In the genomic region with DNA sequence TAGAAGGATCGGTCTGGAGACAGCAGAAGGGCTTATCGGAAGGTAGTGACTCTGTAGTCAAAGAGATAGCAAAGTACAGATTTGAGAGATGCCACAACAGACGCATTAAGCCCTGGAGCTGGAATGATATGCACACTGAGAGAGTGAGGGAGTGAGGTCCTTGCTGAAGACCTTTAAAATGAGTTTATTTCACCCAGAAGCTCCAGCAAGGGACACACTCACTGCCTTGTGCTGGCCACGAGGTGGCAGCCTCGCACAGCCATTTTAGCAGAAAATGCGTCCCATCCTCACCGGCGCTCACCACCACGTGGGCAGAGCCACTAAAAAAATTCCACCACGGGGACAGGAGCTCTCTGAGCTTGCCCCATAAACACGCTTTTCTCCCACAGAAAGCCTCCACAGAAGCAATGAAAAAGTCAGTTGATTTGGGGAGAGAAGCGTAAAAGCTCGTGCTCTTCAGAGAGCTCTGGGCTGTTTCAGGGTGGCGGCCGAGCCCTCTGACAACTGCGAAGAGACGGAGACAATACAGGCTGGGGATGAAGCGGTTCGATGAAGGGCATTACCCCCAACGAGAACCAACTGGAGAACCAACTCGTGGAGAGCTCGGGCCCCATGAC, we compare ENCODE assay signal across 8 cellular contexts.
A peak's percentile ranks its signal among the peaks of the same experiment; 100 is the strongest.
DNase-seq lines count a peak whose midpoint lies in the region; ATAC-seq and TF ChIP-seq lines count a peak whose summit lies in the region.

No MANE protein-coding gene starts in this region.

- H3K79me2 ChIP-seq in SK-N-SH (ENCODE audit: insufficient read depth), result peaks cover 99% of the 10 kb centered on the region
- peaks cover 31% of the 10 kb centered on the region for H3K79me2 ChIP-seq in parathyroid adenoma

- POLR2A ChIA-PET in SK-N-SH (lab: Yijun Ruan, JAX), result no interaction called here

- peak overlapping the region; percentile 90 to 98 for H3K27ac Mint-ChIP-seq in activated naive CD4-positive, alpha-beta T cell treated with anti-CD3 and anti-CD28 coated beads, Interleukin-2, amount 50 U/mL, for 72 hours

- TF ChIP-seq EP300 in SK-N-SH (IDR thresholded peaks at IDR 0.05; ENCODE audit: borderline replicate concordance in 1 of 2, low read depth in 1 of 2, low read length in 1 of 2), result no peak

- H3K4me2 ChIP-seq in SK-N-SH (no peak overlapping the region), parathyroid adenoma (ENCODE audit: low read length) (no peak overlapping the region)

- TF ChIP-seq RAD21 in SK-N-SH (IDR thresholded peaks at IDR 0.05; ENCODE audit: low read length), result peak; percentile 95

- H3K9ac ChIP-seq in HUES48 (ENCODE audit: low read depth, low read length) (peak overlapping the region; percentile 14; the same call in 1 of the 2 replicates), SK-N-SH (peak overlapping the region; percentile 2; the same call in 1 of the 2 replicates), parathyroid adenoma (no peak overlapping the region)

- peaks cover 21 to 82% of the 10 kb centered on the region in 2 donors for H3K36me3 Mint-ChIP-seq in activated naive CD4-positive, alpha-beta T cell treated with anti-CD3 and anti-CD28 coated beads, Interleukin-2, amount 50 U/mL, for 72 hours

- ATAC-seq in activated naive CD4-positive, alpha-beta T cell treated with anti-CD3 and anti-CD28 coated beads, Interleukin-2, amount 50 U/mL, for 72 hours, result peak; percentile 54 to 81
- ATAC-seq in GM21526 (IDR thresholded peaks at IDR 0.05; ENCODE audit: low FRiP score, unreplicated experiment), result no peak

- H3K4me1 ChIP-seq in HUES48 (ENCODE audit: control insufficient read depth, insufficient read depth, low read length) (peaks cover 20% of the 10 kb centered on the region), SK-N-SH (ENCODE audit: control insufficient read depth in 1 of 2, insufficient read depth in 2 of 2, low read depth in 1 of 2, low read length in 1 of 2) (peaks cover 9 to 68% of the 10 kb centered on the region in 2 experiments), parathyroid adenoma (peaks cover 24% of the 10 kb centered on the region)

- WGBS in SK-N-SH (ENCODE audit: low lambda C conversion rate), result 45% methylated on average over 22 of the region's 22 CpGs

- H3K27ac ChIP-seq in HUES48 (ENCODE audit: low read depth, low read length) (no peak overlapping the region), SK-N-SH (ENCODE audit: low read depth in 2 of 2, low read length in 1 of 2) (peak overlapping the region; percentile 9 to 100; a peak in 3 of 4 replicates), parathyroid adenoma (no peak overlapping the region)

- H3K9me3 ChIP-seq in HUES48 (ENCODE audit: control insufficient read depth, insufficient read depth, low read length) (no peaks in the 10 kb centered on the region), SK-N-SH (no peaks in the 10 kb centered on the region), parathyroid adenoma (ENCODE audit: control insufficient read depth, low read length) (no peaks in the 10 kb centered on the region)

- H3K36me3 ChIP-seq in HUES48 (ENCODE audit: control insufficient read depth, insufficient read depth, low read length), result no peaks in the 10 kb centered on the region
- peaks cover 47 to 66% of the 10 kb centered on the region in 2 experiments for H3K36me3 ChIP-seq in SK-N-SH (replicated peaks in 1 of 2; ENCODE audit: control insufficient read depth in 1 of 2, insufficient read depth in 2 of 2, low read length in 1 of 2)
- no peaks in the 10 kb centered on the region for H3K36me3 ChIP-seq in parathyroid adenoma (ENCODE audit: control insufficient read depth, insufficient read depth, low read length)

- TF ChIP-seq CTCF in GM12801 (IDR thresholded peaks at IDR 0.05; ENCODE audit: extremely low read depth, insufficient read length) (peak; percentile 42), SK-N-SH (IDR thresholded peaks at IDR 0.05) (peak; percentile 90), parathyroid adenoma (IDR thresholded peaks at IDR 0.05) (peak; percentile 80)

- DNase-seq in SK-N-SH, result peak; percentile 86
- peak; percentile 65 to 78 for DNase-seq in activated naive CD4-positive, alpha-beta T cell treated with anti-CD3 and anti-CD28 coated beads, Interleukin-2, amount 50 U/mL, for 72 hours (ENCODE audit: low spot score in 2 of 2)
- DNase-seq in head of caudate nucleus, result peak; percentile 72 to 92 (median 84)
- DNase-seq in ureter (ENCODE audit: low spot score), result peak; percentile 79

- H3K9me2 ChIP-seq in SK-N-SH, result no peaks in the 10 kb centered on the region

- H3K9me3 Mint-ChIP-seq in activated naive CD4-positive, alpha-beta T cell treated with anti-CD3 and anti-CD28 coated beads, Interleukin-2, amount 50 U/mL, for 72 hours, result no peaks in the 10 kb centered on the region

- H3K27me3 ChIP-seq in HUES48 (ENCODE audit: control insufficient read depth, insufficient read depth, low read length) (no peaks in the 10 kb centered on the region), SK-N-SH (ENCODE audit: insufficient read depth) (no peaks in the 10 kb centered on the region), parathyroid adenoma (ENCODE audit: control insufficient read depth, insufficient read depth, low read length) (no peaks in the 10 kb centered on the region)

- peaks cover 87% of the 10 kb centered on the region for H3F3A ChIP-seq in SK-N-SH (replicated peaks; ENCODE audit: insufficient read depth)

- H4K20me1 ChIP-seq in SK-N-SH (ENCODE audit: insufficient read depth), result peaks cover 84% of the 10 kb centered on the region; the same call in 1 of the 2 replicates

- H2AFZ ChIP-seq in SK-N-SH (ENCODE audit: low read depth) (no peak overlapping the region), parathyroid adenoma (no peak overlapping the region)

- H3K4me3 ChIP-seq in HUES48 (ENCODE audit: low read depth, low read length), result no peak overlapping the region
- H3K4me3 ChIP-seq in SK-N-SH (ENCODE audit: low read depth in 2 of 2, low read length in 1 of 2), result peak overlapping the region in 1 of 2 experiments; percentile 1; a peak in 1 of 4 replicates
- no peak overlapping the region for H3K4me3 ChIP-seq in parathyroid adenoma (ENCODE audit: low read depth, low read length)

- intact Hi-C loops in head of caudate nucleus (cut with DNase I), result loop anchor here (5.0 to 10.0 kb wide), 2 partner anchors 110 to 528 kb away; no protein-coding TSS in a partner anchor

- CTCF ChIA-PET in SK-N-SH (lab: Yijun Ruan, JAX), result interaction anchor here (0.5 to 6.5 kb wide), 112 partner anchors 9 to 824 kb away, joined by 3 to 186 read pairs (median 5); partner anchors contain the start of gene MKLN1

TF ChIP-seq in SK-N-SH, 30 proteins besides CTCF, POLR2A, EP300 and RAD21 (continues in another document):
- TF ChIP-seq EZH2phosphoT487 (IDR thresholded peaks at IDR 0.05; ENCODE audit: borderline replicate concordance, low read depth), result no peak
- TF ChIP-seq FOSL2 (IDR thresholded peaks at IDR 0.05; ENCODE audit: borderline replicate concordance, low read depth), result no peak
- no peak for TF ChIP-seq MEF2A (IDR thresholded peaks at IDR 0.05; ENCODE audit: borderline replicate concordance, low read depth)
- no peak for TF ChIP-seq RCOR1 (IDR thresholded peaks at IDR 0.05; ENCODE audit: low read length)
- no peak for TF ChIP-seq GATA2 (CRISPR knock-in tag; IDR thresholded peaks at IDR 0.05)
- TF ChIP-seq FOXM1 (IDR thresholded peaks at IDR 0.05; ENCODE audit: low read depth), result no peak
- peak; percentile 61; the same call in 1 of the 2 replicates for TF ChIP-seq POLR2AphosphoS5 (IDR thresholded peaks at IDR 0.05; ENCODE audit: low read depth, low read length)
- no peak for TF ChIP-seq GABPA (IDR thresholded peaks at IDR 0.05; ENCODE audit: low read depth)
- TF ChIP-seq NRF1 (IDR thresholded peaks at IDR 0.05; ENCODE audit: low read depth, low read length), result no peak
- no peak for TF ChIP-seq RXRA (IDR thresholded peaks at IDR 0.05; ENCODE audit: borderline replicate concordance, low read depth)
- TF ChIP-seq, protein P1, sequence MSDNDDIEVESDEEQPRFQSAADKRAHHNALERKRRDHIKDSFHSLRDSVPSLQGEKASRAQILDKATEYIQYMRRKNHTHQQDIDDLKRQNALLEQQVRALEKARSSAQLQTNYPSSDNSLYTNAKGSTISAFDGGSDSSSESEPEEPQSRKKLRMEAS (IDR thresholded peaks at IDR 0.05; ENCODE audit: low read depth), result peak; percentile 98
- no peak for TF ChIP-seq PBX3 (IDR thresholded peaks at IDR 0.05)
- TF ChIP-seq RFX5 (IDR thresholded peaks at IDR 0.05; ENCODE audit: low read length), result no peak
- TF ChIP-seq TEAD4 (IDR thresholded peaks at IDR 0.05; ENCODE audit: borderline replicate concordance, insufficient read depth), result no peak
- no peak for TF ChIP-seq JUND (IDR thresholded peaks at IDR 0.05)
- TF ChIP-seq YY1 (IDR thresholded peaks at IDR 0.05; ENCODE audit: low read depth), result no peak
- no peak for TF ChIP-seq ELF1 (IDR thresholded peaks at IDR 0.05)
- TF ChIP-seq CHD2 (IDR thresholded peaks at IDR 0.05; ENCODE audit: low read length, partially characterized antibody), result no peak

Comparison
In these comparisons a context has a peak if more than half of its experiments do, and no peak if none do; other contexts are left out.
1. H3K27ac ChIP-seq: peak in SK-N-SH (2 of 2); none in HUES48 (single experiment) and parathyroid adenoma (single experiment).
2. Peak in every context shown above with its lines, with median percentiles within 50 percentile points of each other: CTCF ChIP-seq and DNase-seq.